26 cellular contexts compared by ENCODE assay signal in genomic region chr6:22327881-22328280, GRCh38. TPM values are rescaled to one million over a fixed set of nuclear protein-coding genes. Genes with fewer than 3 reads are reported as not detected.
"Had no signal": no experiment of that assay in that cellular context is flagged by ENCODE, and none has a peak within 500 bp of the region (broad histone marks: within the 10 kb centered on the region; RNA-seq: fewer than 3 reads in every experiment).

No MANE protein-coding gene starts in this region.

- H3K36me3 Mint-ChIP-seq: naive thymus-derived CD8-positive, alpha-beta T cell; neural progenitor cell had no signal

- H3K36me3 ChIP-seq: esophagus squamous epithelium, heart left ventricle, neural progenitor cell, ovary, right atrium auricular region, sigmoid colon had no signal

- H3K4me3 ChIP-seq: esophagus squamous epithelium, heart left ventricle, neural progenitor cell, ovary, right atrium auricular region, sigmoid colon, skin epidermis had no signal

- H3K4me2 ChIP-seq: neural progenitor cell had no signal

- H3K27me3 ChIP-seq: esophagus squamous epithelium, heart left ventricle, neural progenitor cell, ovary, right atrium auricular region, sigmoid colon had no signal

- H3K4me1 ChIP-seq: heart left ventricle, neural progenitor cell, right atrium auricular region, sigmoid colon had no signal

- ATAC-seq: effector memory CD8-positive, alpha-beta T cell; heart left ventricle; left colon; left ventricle myocardium superior; naive thymus-derived CD8-positive, alpha-beta T cell had no signal

- H3K4me1 Mint-ChIP-seq: naive thymus-derived CD8-positive, alpha-beta T cell had no signal

- H3K27ac ChIP-seq: esophagus squamous epithelium, heart left ventricle, neural progenitor cell, ovary, right atrium auricular region, sigmoid colon had no signal

- H3K9me3 Mint-ChIP-seq: dendritic cell treated with granulocyte-macrophage colony-stimulating factor and Interleukin-4, amounts not matched to agents 40 ng/mL and 50 ng/mL, for 4 days had no signal

- H3K27ac Mint-ChIP-seq: dendritic cell treated with granulocyte-macrophage colony-stimulating factor and Interleukin-4, amounts not matched to agents 40 ng/mL and 50 ng/mL, for 4 days; effector memory CD8-positive, alpha-beta T cell; naive thymus-derived CD8-positive, alpha-beta T cell; neural progenitor cell had no signal

- H2AFZ ChIP-seq: neural progenitor cell had no signal

- H3K27me3 Mint-ChIP-seq: dendritic cell treated with granulocyte-macrophage colony-stimulating factor and Interleukin-4, amounts not matched to agents 40 ng/mL and 50 ng/mL, for 4 days; effector memory CD8-positive, alpha-beta T cell; naive thymus-derived CD8-positive, alpha-beta T cell had no signal

- H3K9ac ChIP-seq: neural progenitor cell had no signal

- DNase-seq: effector memory CD8-positive, alpha-beta T cell; esophagus squamous epithelium; heart left ventricle; hippocampal formation; left colon; left ventricle myocardium superior; mesendoderm; naive thymus-derived CD8-positive, alpha-beta T cell; nucleus accumbens; ovary; sigmoid colon; stimulated activated CD4-positive, alpha-beta T cell treated with anti-CD3 and anti-CD28 coated beads, Interleukin-12 subunit alpha, Interleukin-12 subunit beta, amount 100 ng/mL, for 4 hours; stimulated activated naive CD4-positive, alpha-beta T cell; trophoblast cell had no signal

- H3K4me3 Mint-ChIP-seq: dendritic cell treated with granulocyte-macrophage colony-stimulating factor and Interleukin-4, amounts not matched to agents 40 ng/mL and 50 ng/mL, for 4 days; effector memory CD8-positive, alpha-beta T cell; naive thymus-derived CD8-positive, alpha-beta T cell; neural progenitor cell had no signal

- H3K9me3 ChIP-seq: esophagus squamous epithelium, heart left ventricle, ovary, right atrium auricular region, sigmoid colon had no signal

RNA-seq across cellular contexts. Expression of gene PRL, which starts 31.0 kb away (rescaled TPM):
- total RNA-seq: epithelial cell of proximal tubule, esophagus squamous epithelium, frontal cortex, glomerular endothelial cell, heart left ventricle, kidney epithelial cell, left colon, left ventricle myocardium superior, lung microvascular endothelial cell, mononuclear cell, posterior vena cava, right atrium auricular region, sigmoid colon, urinary bladder had no signal
- polyA plus RNA-seq: heart left ventricle, urinary bladder had no signal
